ENCODE assay signal across 5 cellular contexts in genomic region chr4:54643172-54643571, GRCh38. TPM values are rescaled to one million over a fixed set of nuclear protein-coding genes. Genes with fewer than 3 reads are reported as not detected.
"Had no signal": no experiment of that assay in that cellular context is flagged by ENCODE, and none has a peak within 500 bp of the region (broad histone marks: within the 10 kb centered on the region; RNA-seq: fewer than 3 reads in every experiment).

No MANE protein-coding gene starts in this region.

- H3K9ac ChIP-seq: GM23248 had no signal

- DNase-seq: GM23248, H9, HCEC 1CT, IMR-90 had no signal

- H3K4me3 ChIP-seq: GM23248 had no signal

- H3K27ac ChIP-seq: GM23248 had no signal

- H2AFZ ChIP-seq: GM23248 had no signal

RNA-seq across cellular contexts. Expression of gene KIT, which starts 14.6 kb away (rescaled TPM):
- total RNA-seq: HT-29 had no signal
